In genomic region chr3:31187380-31187779, GRCh38 we compare ENCODE assay signal across 21 cellular contexts.
DNase-seq lines count a peak whose midpoint lies in the region; ATAC-seq, FAIRE-seq and TF ChIP-seq lines count a peak whose summit lies in the region.
"Had no signal": no experiment of that assay in that cellular context is flagged by ENCODE, and none has a peak within 500 bp of the region (broad histone marks: within the 10 kb centered on the region; RNA-seq: fewer than 3 reads in every experiment).

No MANE protein-coding gene starts in this region.

- in situ Hi-C loops in HepG2 (cut with HindIII; ENCODE audit: extremely low pct_ligation_motif_present, low pct_unique_long_range_greater_than_20kb) = no loop called here

- H3K9ac ChIP-seq in HepG2 (ENCODE audit: insufficient read depth, low read depth, low read length) = peak overlapping the region; percentile 28; the same call in 1 of the 2 replicates

- H3K4me2 ChIP-seq in hepatocyte (no peak overlapping the region), HepG2 (ENCODE audit: low read depth, low read length) (peak overlapping the region; percentile 48), osteoblast (ENCODE audit: insufficient read depth, low read length) (no peak overlapping the region)
- H3K4me2 ChIP-seq: GM23338 had no signal

- H3K27ac ChIP-seq in hepatocyte (peak overlapping the region; percentile 54), HepG2 (ENCODE audit: extremely low read length, insufficient read depth, low read length) (peak overlapping the region; percentile 83), tibial artery (peak overlapping the region; percentile 12 to 69), caudate nucleus (ENCODE audit: low read depth, low read length) (no peak overlapping the region), osteoblast (ENCODE audit: low read depth, low read length) (no peak overlapping the region)
- H3K27ac ChIP-seq: C4-2B had no signal

- no peaks in the 10 kb centered on the region for H3K27me3 ChIP-seq in hepatocyte
- no peaks in the 10 kb centered on the region for H3K27me3 ChIP-seq in HepG2 (ENCODE audit: control insufficient read depth in 1 of 2, insufficient read depth in 2 of 2, low read length in 2 of 2)
- no peaks in the 10 kb centered on the region for H3K27me3 ChIP-seq in tibial artery
- no peaks in the 10 kb centered on the region for H3K27me3 ChIP-seq in osteoblast (ENCODE audit: insufficient read depth, low read length)

- TF ChIP-seq CTCF in hepatocyte (IDR thresholded peaks at IDR 0.05; ENCODE audit: poor library complexity) (no peak), HepG2 (CRISPR knock-in tag; IDR thresholded peaks at IDR 0.05) (no peak), mucosa of descending colon (IDR thresholded peaks at IDR 0.05) (no peak), tibial artery (IDR thresholded peaks at IDR 0.05) (no peak), osteoblast (IDR thresholded peaks at IDR 0.05; ENCODE audit: extremely low read depth, low read depth, low read length) (no peak)

- FAIRE-seq in HepG2 (lab: Jason Lieb, UNC) = peak; percentile 93
- FAIRE-seq: A204.1, D721Med, G401.6, GM12891, H54, HTR-8/SVneo had no signal

- TF ChIP-seq EP300 in HepG2 (IDR thresholded peaks at IDR 0.05; ENCODE audit: low read depth in 2 of 2, low read length in 2 of 2) = peak; percentile 56 to 84; a peak in 3 of 4 replicates
- TF ChIP-seq EP300 in HepG2 (CRISPR knock-in tag; IDR thresholded peaks at IDR 0.05; ENCODE audit: borderline replicate concordance) = no peak

- no peak for TF ChIP-seq POLR2A in HepG2 (IDR thresholded peaks at IDR 0.05; ENCODE audit: insufficient read depth in 1 of 2, low read depth in 2 of 2, low read length in 2 of 2)

- DNase-seq in hepatocyte (ENCODE audit: low spot score) (no peak), HepG2 (ENCODE audit: low spot score) (peak; percentile 87), mucosa of descending colon (no peak), tibial artery (no peak), cardiac septum (ENCODE audit: low spot score) (no peak), caudate nucleus (lab: John Stamatoyannopoulos, UW) (no peak), HEK293T (ENCODE audit: extremely low spot score) (no peak), osteoblast (ENCODE audit: insufficient read length, low spot score, missing footprints) (no peak)
- DNase-seq: ACHN; CD4-positive, alpha-beta T cell; HCEC 1CT; HFFc6 had no signal

- intact Hi-C loops in HepG2 (cut with micrococcal nuclease; ENCODE audit: unreplicated experiment) (no loop called here), mucosa of descending colon (cut with DNase I, micrococcal nuclease) (no loop called here), tibial artery (cut with DNase I; ENCODE audit: low total_unique reads) (no loop called here), cardiac septum (cut with DNase I) (no loop called here)

- no peak for TF ChIP-seq RAD21 in HepG2 (CRISPR knock-in tag; IDR thresholded peaks at IDR 0.05)

- H3K79me2 ChIP-seq in hepatocyte = no peaks in the 10 kb centered on the region
- no peaks in the 10 kb centered on the region for H3K79me2 ChIP-seq in HepG2 (ENCODE audit: insufficient read depth, low read length)
- no peaks in the 10 kb centered on the region for H3K79me2 ChIP-seq in osteoblast (ENCODE audit: insufficient read depth, low read length)

- H3K4me3 ChIP-seq in hepatocyte (no peak overlapping the region), HepG2 (replicated peaks in 1 of 3; ENCODE audit: insufficient read depth in 1 of 3, low read depth in 2 of 3, low read length in 3 of 3) (peak overlapping the region in 1 of 3 experiments; percentile 18; a peak in 1 of 6 replicates), mucosa of descending colon (no peak overlapping the region), tibial artery (no peak overlapping the region), osteoblast (ENCODE audit: insufficient read depth, low read length) (no peak overlapping the region)
- H3K4me3 ChIP-seq: GM23338 had no signal

- H3K9me2 ChIP-seq in hepatocyte (replicated peaks; ENCODE audit: insufficient read depth) = no peaks in the 10 kb centered on the region

- H3K4me1 ChIP-seq in hepatocyte (ENCODE audit: insufficient read depth) (peaks cover 8% of the 10 kb centered on the region), HepG2 (ENCODE audit: insufficient read depth, low read length) (peaks cover 39% of the 10 kb centered on the region), mucosa of descending colon (ENCODE audit: low read depth) (peaks cover 15% of the 10 kb centered on the region), tibial artery (peaks cover 0 to 51% (median 24%) of the 10 kb centered on the region in 4 donors), osteoblast (ENCODE audit: insufficient read depth, low read length) (no peaks in the 10 kb centered on the region)

- CTCF ChIA-PET in HepG2 (lab: Yijun Ruan, JAX; ENCODE audit: low intra/inter-chr PET ratio, low total read pairs) (no interaction called here), HEK293T (lab: Yijun Ruan, JAX) (interaction anchor here (1.0 kb wide), 1 partner anchor 254 kb away, joined by 3 read pairs; no protein-coding TSS in a partner anchor)

- BruUV-seq in HepG2 (replicated peaks; lab: Mats Ljungman, UMichigan) = no TSS peak

- H2AFZ ChIP-seq in hepatocyte (no peak overlapping the region), HepG2 (ENCODE audit: low read length) (no peak overlapping the region), osteoblast (ENCODE audit: low read length) (no peak overlapping the region)
- H2AFZ ChIP-seq: GM23338 had no signal

- ATAC-seq in HepG2 (peak; percentile 99), mucosa of descending colon (peak; percentile 85)
- ATAC-seq: GM23338 had no signal

- WGBS in hepatocyte (ENCODE audit: low lambda C conversion rate, missing lambda C conversion rate) = 69% methylated on average over 1 of the region's 1 CpG
- 0% methylated on average over 1 of the region's 1 CpG for WGBS in HepG2 (ENCODE audit: low lambda C conversion rate)

- H3K36me3 ChIP-seq in hepatocyte (replicated peaks; ENCODE audit: insufficient read depth, low read depth) (no peaks in the 10 kb centered on the region), HepG2 (replicated peaks in 1 of 2; ENCODE audit: control insufficient read depth in 1 of 2, insufficient read depth in 2 of 2, low read length in 2 of 2) (no peaks in the 10 kb centered on the region), mucosa of descending colon (ENCODE audit: low read depth) (no peaks in the 10 kb centered on the region), tibial artery (no peaks in the 10 kb centered on the region), osteoblast (ENCODE audit: insufficient read depth, low read length) (no peaks in the 10 kb centered on the region)

- no peaks in the 10 kb centered on the region for H4K20me1 ChIP-seq in hepatocyte (ENCODE audit: insufficient read depth, poor library complexity, severe bottlenecking)
- no peaks in the 10 kb centered on the region for H4K20me1 ChIP-seq in HepG2 (ENCODE audit: insufficient read depth, low read length)
- H4K20me1 ChIP-seq in osteoblast (ENCODE audit: insufficient read depth, low read length) = no peaks in the 10 kb centered on the region

- H3K9me3 ChIP-seq in hepatocyte (ENCODE audit: low read depth) (no peaks in the 10 kb centered on the region), HepG2 (ENCODE audit: low read length) (no peaks in the 10 kb centered on the region), mucosa of descending colon (no peaks in the 10 kb centered on the region), tibial artery (no peaks in the 10 kb centered on the region), osteoblast (ENCODE audit: low read depth, low read length) (no peaks in the 10 kb centered on the region)
- H3K9me3 ChIP-seq: Caco-2 had no signal

- POLR2A ChIA-PET in HepG2 (lab: Yijun Ruan, JAX) = interaction anchor here (1.2 kb wide), 1 partner anchor 346 kb away, joined by 10 read pairs; the partner anchor contains the start of gene STT3B
- POLR2A ChIA-PET in HEK293T (lab: Yijun Ruan, JAX) = interaction anchor here (0.6 kb wide), 1 partner anchor 44 kb away, joined by 3 read pairs; no protein-coding TSS in a partner anchor

TF ChIP-seq in HepG2, 621 proteins besides CTCF, POLR2A, EP300 and RAD21 (continues in another document):
- TF ChIP-seq ZNF768 (CRISPR knock-in tag; IDR thresholded peaks at IDR 0.05) (no peak), CHCHD3 (CRISPR knock-in tag; IDR thresholded peaks at IDR 0.05) (no peak), DR1 (CRISPR knock-in tag; IDR thresholded peaks at IDR 0.05) (no peak)

TF ChIP-seq in HEK293T, 16 proteins besides CTCF, POLR2A, EP300 and RAD21:
- TF ChIP-seq SUZ12 (IDR thresholded peaks at IDR 0.05) = no peak
- TF ChIP-seq ARNT (IDR thresholded peaks at IDR 0.05) = no peak
- no peak for TF ChIP-seq FOXK2 (IDR thresholded peaks at IDR 0.05)
- no peak for TF ChIP-seq L3MBTL2 (conservative IDR thresholded peaks at IDR 0.05)
- TF ChIP-seq TARDBP (IDR thresholded peaks at IDR 0.05) = no peak
- TF ChIP-seq LEF1 (IDR thresholded peaks at IDR 0.05; ENCODE audit: borderline replicate concordance) = no peak
- no peak for TF ChIP-seq ELF4 (IDR thresholded peaks at IDR 0.05)
- TF ChIP-seq FOXM1 (IDR thresholded peaks at IDR 0.05; ENCODE audit: borderline replicate concordance) = no peak
- no peak for TF ChIP-seq NFRKB (IDR thresholded peaks at IDR 0.05)
- no peak for TF ChIP-seq CTBP1 (IDR thresholded peaks at IDR 0.05; ENCODE audit: borderline replicate concordance)

Comparison
In these comparisons a context has a peak if more than half of its experiments do, and no peak if none do; other contexts are left out.
1. H3K27ac ChIP-seq: peak in hepatocyte (single experiment), HepG2 (single experiment) and tibial artery (2 of 2); none in caudate nucleus (single experiment) and osteoblast (single experiment).